11 cellular contexts compared by ENCODE assay signal in the genomic region with DNA sequence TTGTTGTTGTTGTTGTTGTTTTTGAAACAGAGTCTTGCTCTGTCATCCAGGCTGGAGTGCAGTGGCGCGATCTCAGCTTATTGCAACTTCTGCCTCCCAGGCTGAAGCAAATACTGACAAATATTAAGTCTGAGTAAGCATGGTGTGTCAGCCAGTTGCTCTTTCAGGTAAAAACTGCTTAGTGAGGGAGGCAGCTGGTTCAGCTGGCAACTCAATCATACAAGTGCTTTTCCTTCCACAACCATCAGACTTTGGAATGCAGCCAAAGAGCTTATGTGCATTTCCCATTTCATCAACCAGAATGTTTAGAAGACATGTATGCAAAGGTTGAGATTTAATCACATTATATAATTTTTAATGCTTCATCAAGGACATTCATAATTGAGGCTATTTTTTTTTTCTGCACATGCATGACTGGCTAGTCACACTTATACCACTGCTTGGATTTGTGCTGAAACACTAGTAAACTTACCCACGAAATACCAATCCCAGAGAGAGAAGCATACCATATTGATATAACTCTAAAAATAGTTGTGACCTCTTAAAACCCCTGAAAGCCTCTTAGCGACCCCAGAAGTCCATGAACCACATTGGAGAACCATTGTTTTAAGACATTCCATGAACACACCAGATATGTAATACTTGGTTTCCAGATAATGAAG. TPM values are rescaled to one million over a fixed set of nuclear protein-coding genes. Genes with fewer than 3 reads are reported as not detected.
DNase-seq lines count a peak whose midpoint lies in the region; ATAC-seq and TF ChIP-seq lines count a peak whose summit lies in the region.
"Had no signal": no experiment of that assay in that cellular context is flagged by ENCODE, and none has a peak within 500 bp of the region (broad histone marks: within the 10 kb centered on the region; RNA-seq: fewer than 3 reads in every experiment).

No MANE protein-coding gene starts in this region.

- H3K27me3 Mint-ChIP-seq in activated T-helper 1 cell treated with anti-CD3 and anti-CD28 coated beads, Interleukin-12 subunit alpha, Interleukin-12 subunit beta, Interleukin-2, Interleukin-4 antibody, amounts not matched to agents 30 ng/mL and 10 ng/mL and 1 ng/mL, durations not matched to agents 14 hours and 24 hours and 36 hours (ENCODE audit: insufficient read depth) = peaks cover 6% of the 10 kb centered on the region
- no peaks in the 10 kb centered on the region for H3K27me3 Mint-ChIP-seq in activated T-cell treated with anti-CD3 and anti-CD28 coated beads, Interleukin-2, amount 50 U/mL, for 72 hours (ENCODE audit: low read depth)

- intact Hi-C loops in activated T-helper 1 cell treated with anti-CD3 and anti-CD28 coated beads, Interleukin-12 subunit alpha, Interleukin-12 subunit beta, Interleukin-2, Interleukin-4 antibody, amounts not matched to agents 30 ng/mL and 10 ng/mL and 1 ng/mL, durations not matched to agents 14 hours and 24 hours and 36 hours (cut with micrococcal nuclease) = no loop called here
- intact Hi-C loops in prostate gland (cut with DNase I) = no loop called here

- peaks cover 7% of the 10 kb centered on the region for H3K9me3 ChIP-seq in adipocyte (ENCODE audit: control insufficient read depth, low read length)
- no peaks in the 10 kb centered on the region for H3K9me3 ChIP-seq in prostate gland

- no peak overlapping the region for H3K4me3 Mint-ChIP-seq in activated T-helper 1 cell treated with anti-CD3 and anti-CD28 coated beads, Interleukin-12 subunit alpha, Interleukin-12 subunit beta, Interleukin-2, Interleukin-4 antibody, amounts not matched to agents 30 ng/mL and 10 ng/mL and 1 ng/mL, durations not matched to agents 14 hours and 24 hours and 36 hours
- H3K4me3 Mint-ChIP-seq in activated T-cell treated with anti-CD3 and anti-CD28 coated beads, Interleukin-2, amount 50 U/mL, for 72 hours = no peak overlapping the region
- H3K4me3 Mint-ChIP-seq: memory B cell; T-helper 1 cell treated with Interleukin-12 subunit alpha and Interleukin-12 subunit beta and Interleukin-4 antibody, amounts not matched to agents 30 μg/mL and 1 μg/mL, for 36 hours had no signal

- H3K9me3 Mint-ChIP-seq in activated T-helper 1 cell treated with anti-CD3 and anti-CD28 coated beads, Interleukin-12 subunit alpha, Interleukin-12 subunit beta, Interleukin-2, Interleukin-4 antibody, amounts not matched to agents 30 ng/mL and 10 ng/mL and 1 ng/mL, durations not matched to agents 14 hours and 24 hours and 36 hours = no peaks in the 10 kb centered on the region
- H3K9me3 Mint-ChIP-seq in activated T-cell treated with anti-CD3 and anti-CD28 coated beads, Interleukin-2, amount 50 U/mL, for 72 hours = peaks cover 2 to 6% of the 10 kb centered on the region in 2 donors
- H3K9me3 Mint-ChIP-seq: memory B cell; T-helper 1 cell treated with Interleukin-12 subunit alpha and Interleukin-12 subunit beta and Interleukin-4 antibody, amounts not matched to agents 30 μg/mL and 1 μg/mL, for 36 hours had no signal

- H3K4me3 ChIP-seq in adipocyte (ENCODE audit: low read length) = no peak overlapping the region
- no peak overlapping the region for H3K4me3 ChIP-seq in prostate gland

- no peak overlapping the region for H3K9ac ChIP-seq in adipocyte (ENCODE audit: low read length)

- H3K4me1 Mint-ChIP-seq in activated T-helper 1 cell treated with anti-CD3 and anti-CD28 coated beads, Interleukin-12 subunit alpha, Interleukin-12 subunit beta, Interleukin-2, Interleukin-4 antibody, amounts not matched to agents 30 ng/mL and 10 ng/mL and 1 ng/mL, durations not matched to agents 14 hours and 24 hours and 36 hours (ENCODE audit: low read depth) = no peaks in the 10 kb centered on the region
- H3K4me1 Mint-ChIP-seq in activated T-cell treated with anti-CD3 and anti-CD28 coated beads, Interleukin-2, amount 50 U/mL, for 72 hours (ENCODE audit: low read depth) = no peaks in the 10 kb centered on the region
- H3K4me1 Mint-ChIP-seq: memory B cell had no signal

- DNase-seq in ELR (ENCODE audit: low read depth) = peak; percentile 28
- peak; percentile 12 for DNase-seq in NCI-H2107 (lab: John Stamatoyannopoulos, UW)
- peak; percentile 44 for DNase-seq in adipocyte (ENCODE audit: low read depth)
- DNase-seq in myocyte (ENCODE audit: low read depth) = peak; percentile 60
- no peak for DNase-seq in activated T-helper 1 cell treated with anti-CD3 and anti-CD28 coated beads, Interleukin-12 subunit alpha, Interleukin-12 subunit beta, Interleukin-2, Interleukin-4 antibody, amounts not matched to agents 30 ng/mL and 10 ng/mL and 1 ng/mL, durations not matched to agents 14 hours and 24 hours and 36 hours (ENCODE audit: low spot score)
- DNase-seq in stimulated activated CD4-positive, alpha-beta T cell treated with anti-CD3 and anti-CD28 coated beads, Interleukin-4, amount 100 ng/mL, for 4 hours = no peak
- DNase-seq in prostate gland (ENCODE audit: low spot score) = no peak
- no peak for DNase-seq in activated T-cell treated with anti-CD3 and anti-CD28 coated beads, Interleukin-2, amount 50 U/mL, for 72 hours
- DNase-seq: MV-4-11 had no signal

- H3K27ac Mint-ChIP-seq in activated T-helper 1 cell treated with anti-CD3 and anti-CD28 coated beads, Interleukin-12 subunit alpha, Interleukin-12 subunit beta, Interleukin-2, Interleukin-4 antibody, amounts not matched to agents 30 ng/mL and 10 ng/mL and 1 ng/mL, durations not matched to agents 14 hours and 24 hours and 36 hours = no peak overlapping the region
- H3K27ac Mint-ChIP-seq in activated T-cell treated with anti-CD3 and anti-CD28 coated beads, Interleukin-2, amount 50 U/mL, for 72 hours = no peak overlapping the region
- H3K27ac Mint-ChIP-seq: memory B cell; T-helper 1 cell treated with Interleukin-12 subunit alpha and Interleukin-12 subunit beta and Interleukin-4 antibody, amounts not matched to agents 30 μg/mL and 1 μg/mL, for 36 hours had no signal

- H3K27me3 ChIP-seq in adipocyte (replicated peaks; ENCODE audit: control insufficient read depth, insufficient read depth, low read length) = peaks cover 24% of the 10 kb centered on the region
- H3K27me3 ChIP-seq in prostate gland (replicated peaks; ENCODE audit: insufficient read depth) = no peaks in the 10 kb centered on the region

- 65% methylated on average over 4 of the region's 4 CpGs for WGBS in prostate gland

- no peak for ATAC-seq in activated T-cell treated with anti-CD3 and anti-CD28 coated beads, Interleukin-2, amount 50 U/mL, for 72 hours (replicated peaks in 1 of 2)

- H3K4me1 ChIP-seq in adipocyte (ENCODE audit: control insufficient read depth, insufficient read depth, low read length) (peaks cover 12% of the 10 kb centered on the region), prostate gland (replicated peaks) (no peaks in the 10 kb centered on the region)

- TF ChIP-seq POLR2A in prostate gland (IDR thresholded peaks at IDR 0.05) = no peak

- H3K27ac ChIP-seq in prostate gland = no peak overlapping the region

- no peak for TF ChIP-seq CTCF in prostate gland (IDR thresholded peaks at IDR 0.05)

- no peaks in the 10 kb centered on the region for H3K36me3 ChIP-seq in adipocyte (ENCODE audit: control insufficient read depth, insufficient read depth, low read length, severe bottlenecking)
- H3K36me3 ChIP-seq in prostate gland = no peaks in the 10 kb centered on the region

- no peaks in the 10 kb centered on the region for H3K36me3 Mint-ChIP-seq in activated T-helper 1 cell treated with anti-CD3 and anti-CD28 coated beads, Interleukin-12 subunit alpha, Interleukin-12 subunit beta, Interleukin-2, Interleukin-4 antibody, amounts not matched to agents 30 ng/mL and 10 ng/mL and 1 ng/mL, durations not matched to agents 14 hours and 24 hours and 36 hours (ENCODE audit: low read depth)
- no peaks in the 10 kb centered on the region for H3K36me3 Mint-ChIP-seq in activated T-cell treated with anti-CD3 and anti-CD28 coated beads, Interleukin-2, amount 50 U/mL, for 72 hours (ENCODE audit: insufficient read depth in 2 of 2)

RNA-seq across cellular contexts. Expression of a gene that starts 56.0 kb away (rescaled TPM):
- 0.03 TPM in 1 of 2 replicates, not detected in the other for total RNA-seq in myocyte
- polyA plus RNA-seq in myocyte (2012) = 0.18 TPM
- total RNA-seq in activated T-helper 1 cell treated with anti-CD3 and anti-CD28 coated beads, Interleukin-12 subunit alpha, Interleukin-12 subunit beta, Interleukin-2, Interleukin-4 antibody, amounts not matched to agents 30 ng/mL and 10 ng/mL and 1 ng/mL, durations not matched to agents 14 hours and 24 hours and 36 hours = 1.3 and 1.5 TPM in 2 replicates
- total RNA-seq in prostate gland = 1 to 10 TPM; 3.2 to 4.5 TPM
- 1 to 10 TPM; 3.3 to 6.6 TPM for total RNA-seq in activated T-cell treated with anti-CD3 and anti-CD28 coated beads, Interleukin-2, amount 50 U/mL, for 72 hours

Comparison
In these comparisons a context has a peak if more than half of its experiments do, and no peak if none do; other contexts are left out.
1. DNase-seq: peak in ELR (single experiment), NCI-H2107 (single experiment), adipocyte (single experiment) and myocyte (single experiment); none in activated T-helper 1 cell treated with anti-CD3 and anti-CD28 coated beads, Interleukin-12 subunit alpha, Interleukin-12 subunit beta, Interleukin-2, Interleukin-4 antibody, amounts not matched to agents 30 ng/mL and 10 ng/mL and 1 ng/mL, durations not matched to agents 14 hours and 24 hours and 36 hours (single experiment), stimulated activated CD4-positive, alpha-beta T cell treated with anti-CD3 and anti-CD28 coated beads, Interleukin-4, amount 100 ng/mL, for 4 hours (0 of 2), prostate gland (single experiment) and activated T-cell treated with anti-CD3 and anti-CD28 coated beads, Interleukin-2, amount 50 U/mL, for 72 hours (0 of 2).